27 cellular contexts compared by ENCODE assay signal in genomic region chr5:77743181-77743580, GRCh38. TPM values are rescaled to one million over a fixed set of nuclear protein-coding genes. Genes with fewer than 3 reads are reported as not detected.
DNase-seq lines count a peak whose midpoint lies in the region; ATAC-seq and TF ChIP-seq lines count a peak whose summit lies in the region.
"Had no signal": no experiment of that assay in that cellular context is flagged by ENCODE, and none has a peak within 500 bp of the region (broad histone marks: within the 10 kb centered on the region; RNA-seq: fewer than 3 reads in every experiment).

No MANE protein-coding gene starts in this region.

- no peak overlapping the region for H3K4me2 ChIP-seq in fibroblast of lung (ENCODE audit: extremely low read depth, insufficient read depth, low read length)
- H3K4me2 ChIP-seq: smooth muscle cell had no signal

- no peaks in the 10 kb centered on the region for H4K20me1 ChIP-seq in fibroblast of lung (ENCODE audit: control insufficient read depth, extremely low read depth, insufficient read depth, low read length)

- H3K4me3 ChIP-seq in fibroblast of lung (replicated peaks in 1 of 4; ENCODE audit: control extremely low read depth in 1 of 4, insufficient read depth in 1 of 4, low read depth in 3 of 4, low read length in 4 of 4), result no peak overlapping the region
- H3K4me3 ChIP-seq: cardiac muscle cell, smooth muscle cell had no signal

- ATAC-seq in SK-N-SH treated with all-trans-retinoic acid at 6 μM for 48 hours (peak; percentile 60), GM19324 (IDR thresholded peaks at IDR 0.05; ENCODE audit: low FRiP score, unreplicated experiment) (no peak), esophagus mucosa (no peak)
- ATAC-seq: activated CD8-positive, alpha-beta T cell treated with anti-CD3 and anti-CD28 coated beads for 36 hours; T-cell had no signal

- TF ChIP-seq CTCF in fibroblast of lung (conservative IDR thresholded peaks at IDR 0.05 in 1 of 2, IDR thresholded peaks at IDR 0.05 in 1 of 2; ENCODE audit: low read depth in 1 of 2, low read length in 2 of 2) (no peak), osteocyte (IDR thresholded peaks at IDR 0.05) (no peak)

- peaks cover 4% of the 10 kb centered on the region for H3K4me1 Mint-ChIP-seq in osteocyte (ENCODE audit: unreplicated experiment)
- peaks cover 1% of the 10 kb centered on the region for H3K4me1 Mint-ChIP-seq in T-helper 2 cell treated with Interferon-gamma antibody and Interleukin-4, amounts not matched to agents 5 μg/mL and 100 μg/mL, for 36 hours (ENCODE audit: low read depth)

- no peak overlapping the region for H3K4me3 Mint-ChIP-seq in osteocyte (ENCODE audit: unreplicated experiment)
- H3K4me3 Mint-ChIP-seq in T-helper 2 cell treated with Interferon-gamma antibody and Interleukin-4, amounts not matched to agents 5 μg/mL and 100 μg/mL, for 36 hours, result no peak overlapping the region
- H3K4me3 Mint-ChIP-seq: activated CD8-positive, alpha-beta T cell treated with anti-CD3 and anti-CD28 coated beads for 36 hours; CD4-positive, alpha-beta memory T cell; endodermal cell; H9; T-cell; type B pancreatic cell had no signal

- peaks cover 18% of the 10 kb centered on the region for H3K79me2 ChIP-seq in fibroblast of lung (ENCODE audit: control insufficient read depth, insufficient read depth, low read length)

- no peaks in the 10 kb centered on the region for H3K36me3 ChIP-seq in fibroblast of lung (ENCODE audit: control insufficient read depth, insufficient read depth, low read length)
- H3K36me3 ChIP-seq: cardiac muscle cell had no signal

- no peaks in the 10 kb centered on the region for H3K9me3 Mint-ChIP-seq in osteocyte (ENCODE audit: unreplicated experiment)
- no peaks in the 10 kb centered on the region for H3K9me3 Mint-ChIP-seq in T-helper 2 cell treated with Interferon-gamma antibody and Interleukin-4, amounts not matched to agents 5 μg/mL and 100 μg/mL, for 36 hours
- H3K9me3 Mint-ChIP-seq: activated CD8-positive, alpha-beta T cell treated with anti-CD3 and anti-CD28 coated beads for 36 hours; CD4-positive, alpha-beta memory T cell; endodermal cell; H9; T-cell; type B pancreatic cell had no signal

- no peaks in the 10 kb centered on the region for H3K27me3 Mint-ChIP-seq in osteocyte (ENCODE audit: unreplicated experiment)
- H3K27me3 Mint-ChIP-seq in T-helper 2 cell treated with Interferon-gamma antibody and Interleukin-4, amounts not matched to agents 5 μg/mL and 100 μg/mL, for 36 hours (ENCODE audit: low read depth), result no peaks in the 10 kb centered on the region
- H3K27me3 Mint-ChIP-seq: activated CD8-positive, alpha-beta T cell treated with anti-CD3 and anti-CD28 coated beads for 36 hours; CD4-positive, alpha-beta memory T cell; T-cell; type B pancreatic cell had no signal

- no peak overlapping the region for H3K9ac ChIP-seq in fibroblast of lung (ENCODE audit: insufficient read depth, low read length)

- H3K27ac Mint-ChIP-seq in osteocyte (ENCODE audit: unreplicated experiment), result peak overlapping the region; percentile 46
- H3K27ac Mint-ChIP-seq in T-helper 2 cell treated with Interferon-gamma antibody and Interleukin-4, amounts not matched to agents 5 μg/mL and 100 μg/mL, for 36 hours, result no peak overlapping the region
- H3K27ac Mint-ChIP-seq: activated CD8-positive, alpha-beta T cell treated with anti-CD3 and anti-CD28 coated beads for 36 hours; CD4-positive, alpha-beta memory T cell; endodermal cell; H9; T-cell; type B pancreatic cell had no signal

- DNase-seq in HCEC 1CT (peak; percentile 17), fibroblast of lung (ENCODE audit: low read depth in 2 of 2) (peak; percentile 20 to 56), osteocyte (ENCODE audit: extremely low spot score, unreplicated experiment) (no peak), A172 (ENCODE audit: low spot score) (no peak)
- DNase-seq in T-helper 2 cell treated with Interferon-gamma antibody and Interleukin-4, amounts not matched to agents 5 μg/mL and 100 μg/mL, for 36 hours (ENCODE audit: low spot score), result no peak
- DNase-seq: activated CD4-positive, CD25-positive, alpha-beta regulatory T cell treated with anti-CD3 and anti-CD28 coated beads, Interleukin-2, amount 50 U/mL, for 72 hours; activated CD8-positive, alpha-beta T cell treated with anti-CD3 and anti-CD28 coated beads for 36 hours; activated gamma-delta T cell; activated T-cell treated with anti-CD3 and anti-CD28 coated beads for 4 hours; CD4-positive, alpha-beta memory T cell; cortex of kidney; endodermal cell; H9; head of caudate nucleus; mesenchymal stem cell; NCI-H2171; NCI-H524 treated with DMSO at 0.1 percent for 48 hours; NK-92 treated with Interleukin-12 subunit alpha and Interleukin-12 subunit beta, amount 100 ng/mL, for 24 hours; nucleus accumbens; stimulated activated CD4-positive, alpha-beta T cell treated with anti-CD3 and anti-CD28 coated beads, Interleukin-2, amount 100 ng/mL, for 24 hours; T-cell had no signal

- H3K9me3 ChIP-seq in fibroblast of lung (ENCODE audit: control insufficient read depth, insufficient read depth, low read depth, low read length), result no peaks in the 10 kb centered on the region

- H3K36me3 Mint-ChIP-seq in osteocyte (ENCODE audit: unreplicated experiment), result peaks cover 7% of the 10 kb centered on the region
- H3K36me3 Mint-ChIP-seq in T-helper 2 cell treated with Interferon-gamma antibody and Interleukin-4, amounts not matched to agents 5 μg/mL and 100 μg/mL, for 36 hours (ENCODE audit: low read depth), result peaks cover 4% of the 10 kb centered on the region

- no peaks in the 10 kb centered on the region for H3K27me3 ChIP-seq in fibroblast of lung (ENCODE audit: control insufficient read depth, insufficient read depth, low read length)
- H3K27me3 ChIP-seq: cardiac muscle cell had no signal

- H3K27ac ChIP-seq in fibroblast of lung (ENCODE audit: insufficient read depth, low read length), result no peak overlapping the region
- H3K27ac ChIP-seq: cardiac muscle cell had no signal

- H3K4me1 ChIP-seq in fibroblast of lung (ENCODE audit: control insufficient read depth, extremely low read depth, insufficient read depth, low read length), result no peaks in the 10 kb centered on the region

- H2AFZ ChIP-seq in fibroblast of lung (ENCODE audit: low read length), result no peak overlapping the region

TF ChIP-seq in SK-N-SH treated with all-trans-retinoic acid at 6 μM for 48 hours, 23 proteins besides CTCF, POLR2A, EP300 and RAD21:
- TF ChIP-seq ZNF565 (CRISPR knock-in tag; conservative IDR thresholded peaks at IDR 0.05; ENCODE audit: low read depth) (no peak), PPARA (CRISPR knock-in tag; IDR thresholded peaks at IDR 0.05; ENCODE audit: borderline replicate concordance) (no peak), TCF4 (CRISPR knock-in tag; IDR thresholded peaks at IDR 0.05; ENCODE audit: borderline replicate concordance) (no peak), ISL1 (CRISPR knock-in tag; IDR thresholded peaks at IDR 0.05) (peak; percentile 56), CSDC2 (CRISPR knock-in tag; IDR thresholded peaks at IDR 0.05) (no peak)

RNA-seq across cellular contexts. Expression of gene TBCA, which starts 33.0 kb away (rescaled TPM):
- 125 and 175 TPM in 2 replicates for total RNA-seq in fibroblast of lung
- polyA plus RNA-seq in fibroblast of lung, result 237 and 238 TPM in 2 replicates
- polyA plus RNA-seq in fibroblast of lung (2012), result 249 and 275 TPM in 2 replicates
- polyA minus RNA-seq in fibroblast of lung (ENCODE audit: low replicate concordance), result not detected in 2 replicates
- total RNA-seq in osteocyte, result 164 and 168 TPM in 2 replicates
- total RNA-seq in A172 (2014; rRNA removed; shearing (Covaris generic)), result 310 and 576 TPM in 2 replicates
- 132 TPM for total RNA-seq in esophagus mucosa

Comparison
In these comparisons a context has a peak if more than half of its experiments do, and no peak if none do; other contexts are left out.
1. DNase-seq: peak in HCEC 1CT (single experiment) and fibroblast of lung (2 of 2); none in osteocyte (single experiment), A172 (single experiment) and T-helper 2 cell treated with Interferon-gamma antibody and Interleukin-4, amounts not matched to agents 5 μg/mL and 100 μg/mL, for 36 hours (single experiment).